In genomic region chr7:25090374-25090773, GRCh38 we compare ENCODE assay signal across 22 cellular contexts.
"Had no signal": no experiment of that assay in that cellular context is flagged by ENCODE, and none has a peak within 500 bp of the region (broad histone marks: within the 10 kb centered on the region; RNA-seq: fewer than 3 reads in every experiment).

No MANE protein-coding gene starts in this region.

- H3K9ac ChIP-seq: SK-N-SH had no signal

- ATAC-seq: Panc1, PC-3 had no signal

- H3K36me3 ChIP-seq: MG63 had no signal

- H3K4me2 ChIP-seq: SK-N-SH had no signal

- H3K27me3 ChIP-seq: MG63 had no signal

- H3K9me2 ChIP-seq: SK-N-SH had no signal

- H3K27ac ChIP-seq: HL-60, RWPE1 had no signal

- FAIRE-seq: HTR-8/SVneo had no signal

- H3K9me3 ChIP-seq: MG63, SK-N-SH had no signal

- H3K4me3 ChIP-seq: MG63 had no signal

- DNase-seq: KBM-7, MG63, NCI-H1092, NCI-H1105 treated with DMSO at 0.1 percent for 48 hours, NCI-H1436 treated with DMSO at 0.1 percent for 48 hours, NCI-H1694, NCI-H187 treated with DMSO at 0.1 percent for 48 hours, NCI-H2029 treated with DMSO at 0.1 percent for 48 hours, NCI-H2107, NCI-H345, NCI-H446 treated with DMSO at 0.1 percent for 48 hours, NCI-H510A treated with DMSO at 0.1 percent for 48 hours, NCI-H69, NCI-H774, PC-3, SHP77, SK-N-SH, T-helper 1 cell had no signal
